ENCODE assay signal across 28 cellular contexts in the genomic region with DNA sequence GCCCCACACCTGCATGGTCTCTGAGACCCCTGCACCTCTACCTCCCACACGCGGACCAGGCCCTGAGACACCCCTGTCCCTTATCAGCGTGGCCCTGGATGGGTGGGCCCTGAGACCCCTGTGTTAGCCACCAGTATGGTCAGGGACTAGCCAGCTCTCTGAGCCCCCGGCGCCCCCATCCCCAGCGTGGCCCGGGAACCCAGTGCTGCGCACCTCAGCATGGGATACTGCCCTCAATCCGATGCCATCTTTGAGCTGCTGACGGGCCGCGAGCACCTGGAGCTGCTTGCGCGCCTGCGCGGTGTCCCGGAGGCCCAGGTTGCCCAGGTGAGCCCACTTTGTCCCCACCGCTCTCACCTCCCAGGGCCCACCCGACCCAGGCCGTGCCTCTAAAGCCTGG. TPM values are rescaled to one million over a fixed set of nuclear protein-coding genes. Genes with fewer than 3 reads are reported as not detected.
"Had no signal": no experiment of that assay in that cellular context is flagged by ENCODE, and none has a peak within 500 bp of the region (broad histone marks: within the 10 kb centered on the region; RNA-seq: fewer than 3 reads in every experiment).

No MANE protein-coding gene starts in this region.

- H3K27ac Mint-ChIP-seq: activated CD4-positive, alpha-beta T cell treated with anti-CD3 and anti-CD28 coated beads, Interleukin-2, amount 10 ng/mL, durations not matched to agents 7 days and 5 days; activated CD8-positive, alpha-beta memory T cell treated with anti-CD3 and anti-CD28 coated beads, Interleukin-2, amount 10 ng/mL, durations not matched to agents 7 days and 5 days; activated CD8-positive, alpha-beta T cell treated with anti-CD3 and anti-CD28 coated beads for 36 hours; activated naive CD4-positive, alpha-beta T cell treated with anti-CD3 and anti-CD28 coated beads, Interleukin-2, amount 10 ng/mL, durations not matched to agents 7 days and 5 days; dendritic cell treated with granulocyte-macrophage colony-stimulating factor and Interleukin-4, amounts not matched to agents 40 ng/mL and 50 ng/mL, for 4 days had no signal

- H3K27me3 ChIP-seq: cardiac muscle cell, right lobe of liver had no signal

- ATAC-seq: activated CD4-positive, CD25-positive, alpha-beta regulatory T cell treated with anti-CD3 and anti-CD28 coated beads, Interleukin-2, amount 50 U/mL, for 24 hours; activated CD8-positive, alpha-beta memory T cell treated with anti-CD3 and anti-CD28 coated beads, Interleukin-2, amount 10 ng/mL, durations not matched to agents 7 days and 5 days; body of pancreas; esophagus mucosa; mucosa of descending colon; right lobe of liver; stimulated activated naive B cell treated with anti-CD40 and anti-IgM and Interleukin-4, amounts not matched to agents 10 μg/mL and 1 μg/mL and 100 μg/mL, for 72 hours had no signal

- H3K27me3 Mint-ChIP-seq: activated CD4-positive, alpha-beta T cell treated with anti-CD3 and anti-CD28 coated beads, Interleukin-2, amount 10 ng/mL, durations not matched to agents 7 days and 5 days; activated CD8-positive, alpha-beta memory T cell treated with anti-CD3 and anti-CD28 coated beads, Interleukin-2, amount 10 ng/mL, durations not matched to agents 7 days and 5 days; activated CD8-positive, alpha-beta T cell treated with anti-CD3 and anti-CD28 coated beads for 36 hours; activated naive CD4-positive, alpha-beta T cell treated with anti-CD3 and anti-CD28 coated beads, Interleukin-2, amount 10 ng/mL, durations not matched to agents 7 days and 5 days; stimulated activated naive B cell treated with anti-CD40 and anti-IgM and Interleukin-4, amounts not matched to agents 10 μg/mL and 1 μg/mL and 100 μg/mL, for 72 hours had no signal

- H2AFZ ChIP-seq: hepatocyte had no signal

- H3K27ac ChIP-seq: body of pancreas, cardiac muscle cell, hepatocyte, right lobe of liver, transverse colon had no signal

- H3K4me3 ChIP-seq: body of pancreas, cardiac muscle cell, hepatocyte, mucosa of descending colon, right lobe of liver, transverse colon had no signal

- H3K79me2 ChIP-seq: hepatocyte had no signal

- H3K4me3 Mint-ChIP-seq: activated CD4-positive, alpha-beta T cell treated with anti-CD3 and anti-CD28 coated beads, Interleukin-2, amount 10 ng/mL, durations not matched to agents 7 days and 5 days; activated CD8-positive, alpha-beta memory T cell treated with anti-CD3 and anti-CD28 coated beads, Interleukin-2, amount 10 ng/mL, durations not matched to agents 7 days and 5 days; activated CD8-positive, alpha-beta T cell treated with anti-CD3 and anti-CD28 coated beads for 36 hours; activated naive CD4-positive, alpha-beta T cell treated with anti-CD3 and anti-CD28 coated beads, Interleukin-2, amount 10 ng/mL, durations not matched to agents 7 days and 5 days; dendritic cell treated with granulocyte-macrophage colony-stimulating factor and Interleukin-4, amounts not matched to agents 40 ng/mL and 50 ng/mL, for 4 days; stimulated activated naive B cell treated with anti-CD40 and anti-IgM and Interleukin-4, amounts not matched to agents 10 μg/mL and 1 μg/mL and 100 μg/mL, for 72 hours had no signal

- DNase-seq: activated CD4-positive, alpha-beta T cell treated with anti-CD3 and anti-CD28 coated beads, Interleukin-2, amount 10 ng/mL, durations not matched to agents 7 days and 5 days; activated CD8-positive, alpha-beta memory T cell treated with anti-CD3 and anti-CD28 coated beads, Interleukin-2, amount 10 ng/mL, durations not matched to agents 7 days and 5 days; activated CD8-positive, alpha-beta T cell treated with anti-CD3 and anti-CD28 coated beads for 36 hours; activated effector memory CD4-positive, alpha-beta T cell treated with anti-CD3 and anti-CD28 coated beads, Interleukin-2, amount 50 U/mL, for 16 hours; activated T-cell treated with anti-CD3 and anti-CD28 coated beads for 4 hours; anterior cingulate cortex; body of pancreas; effector CD4-positive, alpha-beta T cell; foreskin melanocyte; mesendoderm; posterior cingulate gyrus; small intestine; stimulated activated CD4-positive, alpha-beta T cell treated with anti-CD3 and anti-CD28 coated beads, Interleukin-15, amount 100 ng/mL, for 24 hours; stimulated activated naive B cell treated with anti-CD40 and anti-IgM and Interleukin-4, amounts not matched to agents 10 μg/mL and 1 μg/mL and 100 μg/mL, for 72 hours; transverse colon had no signal

- H3K4me2 ChIP-seq: hepatocyte had no signal

- H3K9me3 ChIP-seq: body of pancreas had no signal

- H3K36me3 ChIP-seq: cardiac muscle cell, right lobe of liver, transverse colon had no signal

RNA-seq across cellular contexts. Expression of a gene that starts 40.7 kb away (rescaled TPM):
- total RNA-seq: activated CD4-positive, alpha-beta T cell treated with anti-CD3 and anti-CD28 coated beads, Interleukin-2, amount 10 ng/mL, durations not matched to agents 7 days and 5 days; activated CD8-positive, alpha-beta memory T cell treated with anti-CD3 and anti-CD28 coated beads, Interleukin-2, amount 10 ng/mL, durations not matched to agents 7 days and 5 days; activated CD8-positive, alpha-beta T cell treated with anti-CD3 and anti-CD28 coated beads for 36 hours; body of pancreas; cardiac muscle cell; chondrocyte; esophagus mucosa; hepatocyte; lower leg skin; mucosa of descending colon; omental fat pad; right lobe of liver; temporal lobe; transverse colon had no signal
- polyA plus RNA-seq: cardiac muscle cell, hepatocyte, neural cell, small intestine had no signal
